Comparison of ENCODE assay signal across 8 cellular contexts in genomic region chr2:237512774-237513466, GRCh38. TPM values are rescaled to one million over a fixed set of nuclear protein-coding genes. Genes with fewer than 3 reads are reported as not detected.
DNase-seq lines count a peak whose midpoint lies in the region; ATAC-seq and TF ChIP-seq lines count a peak whose summit lies in the region.

No MANE protein-coding gene starts in this region.

- intact Hi-C loops in ascending aorta (cut with DNase I) = loop anchor here (1.0 to 10.0 kb wide), 3 partner anchors 59 to 262 kb away; no protein-coding TSS in a partner anchor
- intact Hi-C loops in sciatic nerve (cut with DNase I) = loop anchor here (5.0 kb wide), 1 partner anchor 59 kb away; no protein-coding TSS in a partner anchor

- DNase-seq in BJ (ENCODE audit: low read depth) (peak; percentile 32), NCI-H2029 (lab: John Stamatoyannopoulos, UW) (peak; percentile 59), T-helper 22 cell (ENCODE audit: low read depth) (peak; percentile 31), ascending aorta (ENCODE audit: low spot score in 2 of 2) (peak; percentile 25 to 91), hepatic stellate cell (ENCODE audit: low spot score) (peak; percentile 89), sciatic nerve (ENCODE audit: low spot score) (peak; percentile 91)

- H3K9me3 ChIP-seq in ascending aorta = no peaks in the 10 kb centered on the region

- CTCF ChIA-PET in BJ (lab: Yijun Ruan, JAX) = interaction anchor here (0.6 to 3.1 kb wide), 62 partner anchors 8 to 428 kb away, joined by 3 to 111 read pairs (median 5); partner anchors contain the start of gene COPS8

- no peaks in the 10 kb centered on the region for H3K27me3 ChIP-seq in BJ (ENCODE audit: control insufficient read depth, insufficient read depth, low read length)
- H3K27me3 ChIP-seq in ascending aorta = no peaks in the 10 kb centered on the region

- TF ChIP-seq CTCF in BJ (IDR thresholded peaks at IDR 0.05; ENCODE audit: insufficient read depth, low read depth, low read length) = peak; percentile 87
- peak; percentile 77 to 93 (median 92) for TF ChIP-seq CTCF in ascending aorta (IDR thresholded peaks at IDR 0.05)

- peaks cover 2% of the 10 kb centered on the region; the same call in 1 of the 2 replicates for H3K36me3 ChIP-seq in BJ (ENCODE audit: control insufficient read depth, insufficient read depth, low read length)
- no peaks in the 10 kb centered on the region for H3K36me3 ChIP-seq in ascending aorta

- H3K4me3 ChIP-seq in BJ (ENCODE audit: low read depth, low read length) = no peak overlapping the region
- no peak overlapping the region for H3K4me3 ChIP-seq in ascending aorta

- peak; percentile 56 for ATAC-seq in GM21786 (IDR thresholded peaks at IDR 0.05; ENCODE audit: unreplicated experiment)
- ATAC-seq in sciatic nerve = peak; percentile 86
- ATAC-seq in HG02642 (IDR thresholded peaks at IDR 0.05; ENCODE audit: poor library complexity, unreplicated experiment) = no peak

- H3K4me1 ChIP-seq in ascending aorta = no peaks in the 10 kb centered on the region

- POLR2A ChIA-PET in BJ (lab: Charles Lee) = interaction anchor here (0.6 kb wide), 2 partner anchors 25 to 93 kb away, joined by 3 read pairs; no protein-coding TSS in a partner anchor

- H3K27ac ChIP-seq in ascending aorta = no peak overlapping the region

RNA-seq across cellular contexts. Expression of gene MLPH, which starts 25.9 kb away (rescaled TPM):
- polyA plus RNA-seq in BJ (2011; rRNA removed) = 16.1 and 18.5 TPM in 2 replicates
- polyA minus RNA-seq in BJ (2011; rRNA and poly(A)+ RNA removed) = 24.0 and 40.3 TPM in 2 replicates
- 91.0 TPM for total RNA-seq in ascending aorta
- total RNA-seq in sciatic nerve = 25.5 TPM

RNA-seq across cellular contexts. Expression of gene PRLH, which starts 53.5 kb away (rescaled TPM):
- polyA plus RNA-seq in BJ (2011; rRNA removed) = not detected in 2 replicates
- not detected in 2 replicates for polyA minus RNA-seq in BJ (2011; rRNA and poly(A)+ RNA removed)
- total RNA-seq in ascending aorta (not detected), sciatic nerve (not detected)

Comparison
In these comparisons a context has a peak if more than half of its experiments do, and no peak if none do; other contexts are left out.
1. DNase-seq: peak in every context shown above with its lines; median percentile 91 in sciatic nerve; 89 in hepatic stellate cell; 59 in NCI-H2029; 58 in ascending aorta; 32 in BJ; 31 in T-helper 22 cell.